8 cellular contexts compared by ENCODE assay signal in the genomic region with DNA sequence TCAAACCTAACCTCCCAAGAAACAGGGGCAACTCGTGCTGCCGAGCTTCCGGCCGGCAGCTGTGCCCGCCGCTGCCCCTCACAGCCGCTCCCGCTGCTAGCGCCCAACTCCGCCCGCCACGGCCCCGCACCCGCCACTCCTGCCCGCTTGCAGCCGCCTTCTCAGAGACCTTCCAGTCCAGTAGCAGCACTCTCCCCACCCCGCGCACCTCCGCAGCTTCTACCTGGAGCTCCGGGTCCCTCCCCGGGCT. TPM values are rescaled to one million over a fixed set of nuclear protein-coding genes. Genes with fewer than 3 reads are reported as not detected.
A peak's percentile ranks its signal among the peaks of the same experiment; 100 is the strongest.
DNase-seq lines count a peak whose midpoint lies in the region; ATAC-seq and TF ChIP-seq lines count a peak whose summit lies in the region.

No MANE protein-coding gene starts in this region.

- H3K4me1 Mint-ChIP-seq in mesothelial cell of epicardium, result peaks cover 12% of the 10 kb centered on the region

- peaks cover 29% of the 10 kb centered on the region for H3K4me1 ChIP-seq in Karpas-422 (ENCODE audit: low read length)

- H4K20me1 ChIP-seq in Karpas-422 (ENCODE audit: insufficient read depth, low read depth, low read length), result no peaks in the 10 kb centered on the region

- no peaks in the 10 kb centered on the region for H3K27me3 Mint-ChIP-seq in mesothelial cell of epicardium (ENCODE audit: low read depth)

- no peaks in the 10 kb centered on the region for H3K9me2 ChIP-seq in Karpas-422 (replicated peaks; ENCODE audit: insufficient read depth, low read length)

- H3K9ac ChIP-seq in Karpas-422 (ENCODE audit: low read length), result peak overlapping the region; percentile 74

- peak overlapping the region; percentile 94 for H3K4me2 ChIP-seq in Karpas-422 (ENCODE audit: low read depth, low read length, poor library complexity, severe bottlenecking)

- H3K36me3 ChIP-seq in GM06990 (ENCODE audit: control insufficient read depth, insufficient read depth, low read length) (no peaks in the 10 kb centered on the region), Karpas-422 (ENCODE audit: insufficient read depth, low read length) (no peaks in the 10 kb centered on the region)

- H3K36me3 Mint-ChIP-seq in mesothelial cell of epicardium, result peaks cover 6% of the 10 kb centered on the region

- TF ChIP-seq CTCF in GM06990 (IDR thresholded peaks at IDR 0.05; ENCODE audit: insufficient read depth, low read length, poor library complexity, severe bottlenecking) (no peak), mesothelial cell of epicardium (IDR thresholded peaks at IDR 0.05; ENCODE audit: unreplicated experiment) (no peak)

- H3K4me3 Mint-ChIP-seq in mesothelial cell of epicardium, result peak overlapping the region; percentile 96

- H3K9me3 Mint-ChIP-seq in mesothelial cell of epicardium, result peaks cover 3% of the 10 kb centered on the region

- ATAC-seq in GM21619 (IDR thresholded peaks at IDR 0.05; ENCODE audit: unreplicated experiment) (peak; percentile 35), HG03280 (IDR thresholded peaks at IDR 0.05; ENCODE audit: unreplicated experiment) (no peak)

- H3K27ac Mint-ChIP-seq in mesothelial cell of epicardium, result peak overlapping the region; percentile 98

- H3K4me3 ChIP-seq in GM06990 (replicated peaks; ENCODE audit: low read depth, low read length) (peak overlapping the region; percentile 86), Karpas-422 (ENCODE audit: low read length) (peak overlapping the region; percentile 76)

- H3K27ac ChIP-seq in Karpas-422 (ENCODE audit: low read length) (no peak overlapping the region), caudate nucleus (ENCODE audit: low read depth, low read length) (peak overlapping the region; percentile 89)

- no peaks in the 10 kb centered on the region for H3K9me3 ChIP-seq in Karpas-422 (ENCODE audit: low read length)

- H3K27me3 ChIP-seq in GM06990 (replicated peaks; ENCODE audit: control insufficient read depth, insufficient read depth, low read length) (no peaks in the 10 kb centered on the region), Karpas-422 (ENCODE audit: low read length) (no peaks in the 10 kb centered on the region)

- DNase-seq in GM06990 (ENCODE audit: extremely low read depth, insufficient read length) (no peak), Karpas-422 (no peak), caudate nucleus (lab: John Stamatoyannopoulos, UW) (peak in 1 of 61 donors; percentile 57), mesothelial cell of epicardium (ENCODE audit: low spot score in 2 of 2, unreplicated experiment in 2 of 2) (no peak), NCI-H1694 treated with DMSO at 0.1 percent for 48 hours (lab: John Stamatoyannopoulos, UW) (no peak)
- DNase-seq in activated CD4-positive, alpha-beta T cell treated with anti-CD3 and anti-CD28 coated beads, Interleukin-2, amount 50 U/mL, for 1 hour, result no peak

- H2AFZ ChIP-seq in Karpas-422 (ENCODE audit: low read length), result peak overlapping the region; percentile 90

- no peaks in the 10 kb centered on the region for H3K79me2 ChIP-seq in Karpas-422 (ENCODE audit: low read length)

RNA-seq across cellular contexts. Expression of a gene that starts 0.7 kb away (rescaled TPM):
- 1.4 and 2.0 TPM in 2 replicates for total RNA-seq in Karpas-422 (2014; rRNA removed; shearing (Covaris generic); ENCODE audit: low replicate concordance)
- total RNA-seq in mesothelial cell of epicardium, result 7.2 to 8.7 TPM (median 7.8 TPM) in 3 replicates

RNA-seq across cellular contexts. Expression of a gene that starts 14.0 kb away (rescaled TPM):
- 9.9 and 12.7 TPM in 2 replicates for total RNA-seq in Karpas-422 (2014; rRNA removed; shearing (Covaris generic); ENCODE audit: low replicate concordance)
- total RNA-seq in mesothelial cell of epicardium, result 10.5 to 11.3 TPM (median 11.3 TPM) in 3 replicates

RNA-seq across cellular contexts. Expression of a gene that starts 14.0 kb away (rescaled TPM):
- total RNA-seq in Karpas-422 (2014; rRNA removed; shearing (Covaris generic); ENCODE audit: low replicate concordance), result 22.0 and 42.0 TPM in 2 replicates
- 6.4 to 8.2 TPM (median 8.2 TPM) in 3 replicates for total RNA-seq in mesothelial cell of epicardium

RNA-seq across cellular contexts. Expression of a gene that starts 40.1 kb away (rescaled TPM):
- total RNA-seq in Karpas-422 (2014; rRNA removed; shearing (Covaris generic); ENCODE audit: low replicate concordance), result 28.4 and 55.6 TPM in 2 replicates
- total RNA-seq in mesothelial cell of epicardium, result 31.5 to 34.4 TPM (median 32.2 TPM) in 3 replicates

RNA-seq across cellular contexts. Expression of a gene that starts 40.2 kb away (rescaled TPM):
- total RNA-seq in Karpas-422 (2014; rRNA removed; shearing (Covaris generic); ENCODE audit: low replicate concordance), result 32.1 and 47.1 TPM in 2 replicates
- total RNA-seq in mesothelial cell of epicardium, result 33.3 to 35.3 TPM (median 35.1 TPM) in 3 replicates
